ENCODE assay signal across 7 cellular contexts in the genomic region with DNA sequence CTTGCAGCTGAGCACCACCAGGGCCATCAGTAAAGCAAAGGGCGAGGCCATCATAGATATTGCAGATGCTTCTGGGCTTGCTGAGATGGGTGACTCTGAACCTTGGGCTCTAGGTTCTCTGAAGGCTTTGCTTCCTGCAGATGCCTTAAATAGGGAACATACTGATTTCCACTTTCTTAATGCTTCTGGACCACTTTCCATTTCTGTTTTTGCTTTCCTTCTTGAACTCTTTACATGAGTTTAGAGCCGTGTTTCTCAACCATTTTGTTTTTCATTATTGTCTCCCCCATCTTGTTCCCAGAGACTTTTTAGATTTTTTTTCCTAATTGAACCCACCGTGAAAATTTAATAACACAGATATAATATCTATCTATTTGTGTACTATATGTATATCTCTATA. TPM values are rescaled to one million over a fixed set of nuclear protein-coding genes. Genes with fewer than 3 reads are reported as not detected.
"Had no signal": no experiment of that assay in that cellular context is flagged by ENCODE, and none has a peak within 500 bp of the region (broad histone marks: within the 10 kb centered on the region; RNA-seq: fewer than 3 reads in every experiment).

TSS of gene IFNA13 (minus strand) at position 101 of the 400 bp plus-strand sequence. CDS start at position 54, 47 bp downstream.

- FAIRE-seq: HTR-8/SVneo, K562 had no signal

- DNase-seq: IMR-90, KBM-7, KG1 had no signal

- ATAC-seq: HepG2, K562 had no signal

RNA-seq across cellular contexts. Expression of gene IFNA13, which starts in this region (rescaled TPM):
- polyA plus RNA-seq: HepG2, IgD-negative memory B cell, IMR-90, K562 had no signal
